Comparison of ENCODE assay signal across 20 cellular contexts in the genomic region with DNA sequence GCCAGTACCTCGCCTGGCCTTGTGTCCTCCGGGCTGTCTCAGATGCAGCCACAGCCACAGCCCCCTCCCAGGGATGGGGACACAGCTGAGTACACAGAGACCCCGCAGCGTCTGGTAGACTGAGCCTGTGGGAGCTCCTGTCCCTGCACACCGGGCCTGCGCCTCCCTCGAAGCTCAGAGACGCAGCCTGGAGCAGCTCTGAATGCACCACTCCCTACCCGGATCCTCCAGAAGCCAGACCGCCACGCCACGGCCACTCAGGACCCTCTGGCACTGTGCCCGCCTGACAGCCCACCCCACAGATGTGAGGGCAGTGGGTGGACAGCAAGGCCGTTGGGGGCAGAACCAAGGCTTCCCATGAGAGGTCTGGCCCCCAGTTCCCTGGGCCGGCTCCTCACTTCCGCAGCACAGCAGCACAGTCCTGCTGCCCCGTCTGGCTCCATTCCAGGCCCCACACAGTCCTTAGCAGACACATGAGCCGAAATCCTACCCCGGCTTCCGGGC. TPM values are rescaled to one million over a fixed set of nuclear protein-coding genes. Genes with fewer than 3 reads are reported as not detected.
"Had no signal": no experiment of that assay in that cellular context is flagged by ENCODE, and none has a peak within 500 bp of the region (broad histone marks: within the 10 kb centered on the region; RNA-seq: fewer than 3 reads in every experiment).

No MANE protein-coding gene starts in this region.

- H3K27ac ChIP-seq: epithelial cell of prostate, stomach had no signal

- H3K36me3 ChIP-seq: stomach had no signal

- H3K27ac Mint-ChIP-seq: activated CD4-positive, alpha-beta memory T cell treated with anti-CD3 and anti-CD28 coated beads, Interleukin-2, amount 10 ng/mL, durations not matched to agents 7 days and 5 days; activated naive CD8-positive, alpha-beta T cell treated with anti-CD3 and anti-CD28 coated beads, Interleukin-2, amount 10 ng/mL, durations not matched to agents 7 days and 5 days; activated T-helper 2 cell treated with anti-CD3 and anti-CD28 coated beads, Interferon-gamma antibody, Interleukin-2, Interleukin-4, amounts not matched to agents 10 μg/mL and 5 μg/mL and 100 μg/mL, durations not matched to agents 14 hours and 24 hours and 36 hours; immature natural killer cell; natural killer cell; type B pancreatic cell; WTC11 had no signal

- H3K4me3 ChIP-seq: dorsolateral prefrontal cortex, lung, stomach had no signal

- DNase-seq: activated CD4-positive, alpha-beta memory T cell treated with anti-CD3 and anti-CD28 coated beads, Interleukin-2, amount 10 ng/mL, durations not matched to agents 7 days and 5 days; activated CD4-positive, alpha-beta T cell treated with anti-CD3 and anti-CD28 coated beads for 4 hours; activated naive CD4-positive, alpha-beta T cell treated with Interleukin-2 at 50 U/mL for 16 hours; activated naive CD8-positive, alpha-beta T cell treated with anti-CD3 and anti-CD28 coated beads, Interleukin-2, amount 10 ng/mL, durations not matched to agents 7 days and 5 days; activated T-cell treated with anti-CD3 and anti-CD28 coated beads, Interleukin-2, amount 50 U/mL, for 1 hour; amygdala; caudate nucleus; dorsolateral prefrontal cortex; foreskin fibroblast; immature natural killer cell; natural killer cell; retina; small intestine; stimulated activated CD4-positive, alpha-beta T cell treated with anti-CD3 and anti-CD28 coated beads, Interleukin-4, amount 100 ng/mL, for 1 hour; stomach had no signal

- H3K4me3 Mint-ChIP-seq: activated CD4-positive, alpha-beta memory T cell treated with anti-CD3 and anti-CD28 coated beads, Interleukin-2, amount 10 ng/mL, durations not matched to agents 7 days and 5 days; activated naive CD8-positive, alpha-beta T cell treated with anti-CD3 and anti-CD28 coated beads, Interleukin-2, amount 10 ng/mL, durations not matched to agents 7 days and 5 days; immature natural killer cell; natural killer cell; type B pancreatic cell; WTC11 had no signal

- H3K36me3 Mint-ChIP-seq: activated naive CD8-positive, alpha-beta T cell treated with anti-CD3 and anti-CD28 coated beads, Interleukin-2, amount 10 ng/mL, durations not matched to agents 7 days and 5 days; immature natural killer cell; natural killer cell; type B pancreatic cell; WTC11 had no signal

- ATAC-seq: natural killer cell, WTC11 had no signal

- H3K4me1 Mint-ChIP-seq: activated CD4-positive, alpha-beta memory T cell treated with anti-CD3 and anti-CD28 coated beads, Interleukin-2, amount 10 ng/mL, durations not matched to agents 7 days and 5 days; activated naive CD8-positive, alpha-beta T cell treated with anti-CD3 and anti-CD28 coated beads, Interleukin-2, amount 10 ng/mL, durations not matched to agents 7 days and 5 days; immature natural killer cell; natural killer cell; WTC11 had no signal

- H3K27me3 ChIP-seq: dorsolateral prefrontal cortex had no signal

- H3K27me3 Mint-ChIP-seq: activated CD4-positive, alpha-beta memory T cell treated with anti-CD3 and anti-CD28 coated beads, Interleukin-2, amount 10 ng/mL, durations not matched to agents 7 days and 5 days; activated naive CD8-positive, alpha-beta T cell treated with anti-CD3 and anti-CD28 coated beads, Interleukin-2, amount 10 ng/mL, durations not matched to agents 7 days and 5 days; type B pancreatic cell had no signal

- H3K9me3 Mint-ChIP-seq: activated CD4-positive, alpha-beta memory T cell treated with anti-CD3 and anti-CD28 coated beads, Interleukin-2, amount 10 ng/mL, durations not matched to agents 7 days and 5 days; activated naive CD8-positive, alpha-beta T cell treated with anti-CD3 and anti-CD28 coated beads, Interleukin-2, amount 10 ng/mL, durations not matched to agents 7 days and 5 days; activated T-helper 2 cell treated with anti-CD3 and anti-CD28 coated beads, Interferon-gamma antibody, Interleukin-2, Interleukin-4, amounts not matched to agents 10 μg/mL and 5 μg/mL and 100 μg/mL, durations not matched to agents 14 hours and 24 hours and 36 hours; immature natural killer cell; natural killer cell; type B pancreatic cell; WTC11 had no signal

- H3K9me3 ChIP-seq: stomach had no signal

- H3K4me1 ChIP-seq: stomach had no signal

RNA-seq across cellular contexts. Expression of gene PAPOLB, which starts 40.8 kb away (rescaled TPM):
- total RNA-seq: activated CD4-positive, alpha-beta memory T cell treated with anti-CD3 and anti-CD28 coated beads, Interleukin-2, amount 10 ng/mL, durations not matched to agents 7 days and 5 days; activated naive CD8-positive, alpha-beta T cell treated with anti-CD3 and anti-CD28 coated beads, Interleukin-2, amount 10 ng/mL, durations not matched to agents 7 days and 5 days; activated T-helper 2 cell treated with anti-CD3 and anti-CD28 coated beads, Interferon-gamma antibody, Interleukin-2, Interleukin-4, amounts not matched to agents 10 μg/mL and 5 μg/mL and 100 μg/mL, durations not matched to agents 14 hours and 24 hours and 36 hours had no signal
